Comparison of ENCODE assay signal across 29 cellular contexts in the genomic region with DNA sequence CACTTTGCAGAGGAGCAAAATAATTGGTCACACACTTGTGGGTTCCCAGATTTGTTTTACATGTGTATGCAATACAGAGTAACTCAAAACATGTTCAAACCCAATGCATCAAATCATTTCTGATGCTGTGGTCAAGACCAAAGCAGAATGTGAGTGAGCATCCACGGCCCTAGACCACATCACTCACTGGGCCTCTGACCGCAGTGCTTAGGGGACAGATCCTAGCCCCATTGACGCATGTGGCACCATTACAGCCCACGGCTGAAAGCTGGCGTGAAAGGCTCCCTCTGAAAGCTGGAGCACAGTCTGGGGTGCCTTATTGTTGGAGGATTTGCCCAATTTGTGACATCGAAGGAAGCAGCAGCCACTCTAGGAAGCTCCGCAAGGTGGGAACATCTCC.
"Had no signal": no experiment of that assay in that cellular context is flagged by ENCODE, and none has a peak within 500 bp of the region (broad histone marks: within the 10 kb centered on the region; RNA-seq: fewer than 3 reads in every experiment).

No MANE protein-coding gene starts in this region.

- ATAC-seq: activated naive CD8-positive, alpha-beta T cell treated with anti-CD3 and anti-CD28 coated beads, Interleukin-2, amount 50 U/mL, for 24 hours; activated T-cell treated with anti-CD3 and anti-CD28 coated beads, Interleukin-2, amount 50 U/mL, for 4 hours had no signal

- H3K4me3 ChIP-seq: PC-9 had no signal

- H2AFZ ChIP-seq: PC-9 had no signal

- H3K27ac ChIP-seq: KMS-11, PC-9, VCaP had no signal

- H3K4me2 ChIP-seq: KMS-11, PC-9 had no signal

- H3K9ac ChIP-seq: KMS-11 had no signal

- DNase-seq: activated B cell treated with CpG ODN at 0.5 μM for 24 hours; activated CD4-positive, alpha-beta memory T cell treated with anti-CD3 and anti-CD28 coated beads for 36 hours; activated CD4-positive, alpha-beta T cell treated with anti-CD3 and anti-CD28 coated beads for 4 hours; activated CD4-positive, alpha-beta T cell treated with anti-CD3 and anti-CD28 coated beads, Interleukin-2, amount 50 U/mL, for 1 hour; activated CD4-positive, CD25-positive, alpha-beta regulatory T cell treated with anti-CD3 and anti-CD28 coated beads, Interleukin-2, amount 50 U/mL, for 72 hours; activated CD8-positive, alpha-beta memory T cell treated with anti-CD3 and anti-CD28 coated beads, Interleukin-2, amount 50 U/mL, for 4 hours; activated gamma-delta T cell treated with Interleukin-2 at 50 U/mL for 16 hours; activated naive CD4-positive, alpha-beta T cell treated with anti-CD3 and anti-CD28 coated beads for 36 hours; activated naive CD8-positive, alpha-beta T cell treated with anti-CD3 and anti-CD28 coated beads, Interleukin-2, amount 50 U/mL, for 24 hours; activated T-cell treated with anti-CD3 and anti-CD28 coated beads for 4 hours; activated T-cell treated with anti-CD3 and anti-CD28 coated beads, Interleukin-2, amount 50 U/mL, for 4 hours; anterior cingulate cortex; caudate nucleus; MM.1S; MV-4-11; NCI-H1092; NCI-H1436 treated with DMSO at 0.1 percent for 48 hours; NCI-H1694 treated with DMSO at 0.1 percent for 48 hours; NCI-H2029; NCI-H345; NCI-H524 treated with DMSO at 0.1 percent for 48 hours; PC-9; Right ventricle myocardium superior; SW 1271; T-helper 1 cell; T-helper 2 cell; T-helper 9 cell had no signal
